In genomic region chr1:32876341-32877210, GRCh38 we compare ENCODE assay signal across 8 cellular contexts. TPM values are rescaled to one million over a fixed set of nuclear protein-coding genes. Genes with fewer than 3 reads are reported as not detected.
DNase-seq lines count a peak whose midpoint lies in the region; ATAC-seq and TF ChIP-seq lines count a peak whose summit lies in the region.

No MANE protein-coding gene starts in this region.

- DNase-seq in CMK (ENCODE audit: low read depth) (peak; percentile 45), HFFc6 (peak; percentile 18), RWPE2 (ENCODE audit: low spot score) (no peak), adrenal gland (peak; percentile 51 to 85 (median 72)), hepatic stellate cell (ENCODE audit: low spot score) (peak; percentile 86), cerebellum (ENCODE audit: low spot score) (no peak)
- peak; percentile 59 for DNase-seq in stimulated activated CD4-positive, alpha-beta T cell treated with anti-CD3 and anti-CD28 coated beads, Interleukin-15, amount 100 ng/mL, for 24 hours

- WGBS in adrenal gland, 4 donors = 23 to 42% (median 31%) methylated on average over 7 to 16 of the region's 16 CpGs

- H3K4me1 Mint-ChIP-seq in HFFc6 (ENCODE audit: low read depth) = peaks cover 22% of the 10 kb centered on the region

- peak; percentile 97 for TF ChIP-seq CTCF in HFFc6 (IDR thresholded peaks at IDR 0.05)
- TF ChIP-seq CTCF in RWPE2 (IDR thresholded peaks at IDR 0.05; ENCODE audit: poor library complexity, severe bottlenecking) = peak; percentile 73
- TF ChIP-seq CTCF in adrenal gland (IDR thresholded peaks at IDR 0.05) = peak; percentile 77 to 91 (median 85)

- no peak overlapping the region for H3K4me3 ChIP-seq in RWPE2 (ENCODE audit: severe bottlenecking)
- no peak overlapping the region for H3K4me3 ChIP-seq in adrenal gland

- H3K36me3 ChIP-seq in RWPE2 (ENCODE audit: low read depth) = no peaks in the 10 kb centered on the region
- no peaks in the 10 kb centered on the region for H3K36me3 ChIP-seq in adrenal gland (replicated peaks in 1 of 2)

- peaks cover 15% of the 10 kb centered on the region for H3K27me3 Mint-ChIP-seq in HFFc6 (ENCODE audit: insufficient read depth)

- no peak overlapping the region for H3K27ac Mint-ChIP-seq in HFFc6

- no peak for TF ChIP-seq POLR2A in adrenal gland (IDR thresholded peaks at IDR 0.05)

- peak; percentile 44; the same call in 2 of the 3 replicates for ATAC-seq in RWPE2 (ENCODE audit: low read depth)
- ATAC-seq in GM21786 (IDR thresholded peaks at IDR 0.05; ENCODE audit: unreplicated experiment) = no peak

- no peak overlapping the region for H3K4me3 Mint-ChIP-seq in HFFc6

- intact Hi-C loops in adrenal gland (cut with DNase I) = loop anchor here in 1 of 2 donors (10.0 kb wide), 2 partner anchors 162 to 352 kb away; no protein-coding TSS in a partner anchor

- H3K9me3 Mint-ChIP-seq in HFFc6 = no peaks in the 10 kb centered on the region

- H3K27me3 ChIP-seq in RWPE2 (ENCODE audit: insufficient read depth, poor library complexity, severe bottlenecking) (peaks cover 7% of the 10 kb centered on the region), adrenal gland (no peaks in the 10 kb centered on the region)

- H3K4me1 ChIP-seq in RWPE2 (ENCODE audit: insufficient read depth, poor library complexity, severe bottlenecking) (no peaks in the 10 kb centered on the region), adrenal gland (replicated peaks in 1 of 2) (peaks cover 0 to 9% of the 10 kb centered on the region in 2 donors)

- no peaks in the 10 kb centered on the region for H3K9me3 ChIP-seq in RWPE2 (ENCODE audit: severe bottlenecking)
- no peaks in the 10 kb centered on the region for H3K9me3 ChIP-seq in adrenal gland (replicated peaks in 1 of 3)

- no peaks in the 10 kb centered on the region for H3K36me3 Mint-ChIP-seq in HFFc6 (ENCODE audit: low read depth)

- H3K27ac ChIP-seq in RWPE2 (ENCODE audit: poor library complexity, severe bottlenecking) (no peak overlapping the region), adrenal gland (no peak overlapping the region)

RNA-seq across cellular contexts. Expression of gene FNDC5, which starts 5.9 kb away (rescaled TPM):
- total RNA-seq in HFFc6 (2021; fragmentation: NEBNext Ultra II Directional; extraction: Animal tissue kit (Norgen Biotek cat#: 25700)) = under 1 TPM; 0.28 to 0.90 (median 0.58) TPM
- 10 to 100 TPM; 12.6 to 72.0 (median 45.6) TPM for total RNA-seq in adrenal gland
- polyA plus RNA-seq in adrenal gland = 10 to 100 TPM; 15.8 to 67.3 (median 34.8) TPM
- total RNA-seq in cerebellum = 41.5 TPM

RNA-seq across cellular contexts. Expression of gene HPCA, which starts 9.7 kb away (rescaled TPM):
- total RNA-seq in HFFc6 (2021; fragmentation: NEBNext Ultra II Directional; extraction: Animal tissue kit (Norgen Biotek cat#: 25700)) = under 1 TPM in 1 of 6 experiments, not detected in 5; 0.23 TPM
- total RNA-seq in adrenal gland (under 1 TPM in 2 of 8 donors, not detected in 6; 0.28 to 0.70 TPM), cerebellum (25.2 TPM)
- 1 to 10 TPM in 1 of 3 donors, under 1 TPM in 2; 0.54 to 3.1 (median 0.70) TPM for polyA plus RNA-seq in adrenal gland

RNA-seq across cellular contexts. Expression of gene TMEM54, which starts 24.6 kb away (rescaled TPM):
- 10 to 100 TPM; 23.4 to 31.4 (median 25.8) TPM for total RNA-seq in HFFc6 (2021; fragmentation: NEBNext Ultra II Directional; extraction: Animal tissue kit (Norgen Biotek cat#: 25700))
- total RNA-seq in adrenal gland (100 to 1,000 TPM in 1 of 8 donors, 10 to 100 TPM in 7; 16.3 to 123 (median 22.7) TPM), cerebellum (1.8 TPM)
- 10 to 100 TPM in 2 of 3 donors, 1 to 10 TPM in 1; 4.1 to 23.2 (median 19.2) TPM for polyA plus RNA-seq in adrenal gland

RNA-seq across cellular contexts. Expression of gene S100PBP, which starts 59.1 kb away (rescaled TPM):
- 10 to 100 TPM; 20.0 to 24.9 (median 21.6) TPM for total RNA-seq in HFFc6 (2021; fragmentation: NEBNext Ultra II Directional; extraction: Animal tissue kit (Norgen Biotek cat#: 25700))
- total RNA-seq in adrenal gland (10 to 100 TPM; 14.0 to 50.1 (median 32.9) TPM), cerebellum (58.4 TPM)
- polyA plus RNA-seq in adrenal gland = 10 to 100 TPM; 14.0 to 45.9 (median 22.4) TPM

RNA-seq across cellular contexts. Expression of gene YARS1, which starts 59.4 kb away (rescaled TPM):
- 100 to 1,000 TPM in 4 of 6 experiments, 10 to 100 TPM in 2; 92.5 to 122 (median 107) TPM for total RNA-seq in HFFc6 (2021; fragmentation: NEBNext Ultra II Directional; extraction: Animal tissue kit (Norgen Biotek cat#: 25700))
- total RNA-seq in adrenal gland (100 to 1,000 TPM in 4 of 8 donors, 10 to 100 TPM in 4; 73.9 to 190 (median 97.0) TPM), cerebellum (34.8 TPM)
- polyA plus RNA-seq in adrenal gland = 100 to 1,000 TPM in 1 of 3 donors, 10 to 100 TPM in 2; 55.5 to 183 (median 56.1) TPM

Comparison
In these comparisons a context has a peak if more than half of its experiments do, and no peak if none do; other contexts are left out.
1. DNase-seq: peak in CMK (single experiment), HFFc6 (single experiment), adrenal gland (7 of 7), hepatic stellate cell (single experiment) and stimulated activated CD4-positive, alpha-beta T cell treated with anti-CD3 and anti-CD28 coated beads, Interleukin-15, amount 100 ng/mL, for 24 hours (single experiment); none in RWPE2 (single experiment) and cerebellum (single experiment).
2. RNA of gene FNDC5, which starts 5.9 kb away (total RNA-seq): 12.6 to 72.0 TPM in adrenal gland and 41.5 TPM in cerebellum (single experiment); 0.28 to 0.90 TPM in HFFc6; every median in the first group is over 4 times any median in the second.
3. RNA of gene HPCA, which starts 9.7 kb away (total RNA-seq): 25.2 TPM in cerebellum (single experiment); 0.23 TPM in HFFc6 and 0.28 to 0.70 TPM in adrenal gland; every median in the first group is over 10 times any median in the second.
4. Peak in every context shown above with its lines, with median percentiles within 50 percentile points of each other: CTCF ChIP-seq.